In the genomic region with DNA sequence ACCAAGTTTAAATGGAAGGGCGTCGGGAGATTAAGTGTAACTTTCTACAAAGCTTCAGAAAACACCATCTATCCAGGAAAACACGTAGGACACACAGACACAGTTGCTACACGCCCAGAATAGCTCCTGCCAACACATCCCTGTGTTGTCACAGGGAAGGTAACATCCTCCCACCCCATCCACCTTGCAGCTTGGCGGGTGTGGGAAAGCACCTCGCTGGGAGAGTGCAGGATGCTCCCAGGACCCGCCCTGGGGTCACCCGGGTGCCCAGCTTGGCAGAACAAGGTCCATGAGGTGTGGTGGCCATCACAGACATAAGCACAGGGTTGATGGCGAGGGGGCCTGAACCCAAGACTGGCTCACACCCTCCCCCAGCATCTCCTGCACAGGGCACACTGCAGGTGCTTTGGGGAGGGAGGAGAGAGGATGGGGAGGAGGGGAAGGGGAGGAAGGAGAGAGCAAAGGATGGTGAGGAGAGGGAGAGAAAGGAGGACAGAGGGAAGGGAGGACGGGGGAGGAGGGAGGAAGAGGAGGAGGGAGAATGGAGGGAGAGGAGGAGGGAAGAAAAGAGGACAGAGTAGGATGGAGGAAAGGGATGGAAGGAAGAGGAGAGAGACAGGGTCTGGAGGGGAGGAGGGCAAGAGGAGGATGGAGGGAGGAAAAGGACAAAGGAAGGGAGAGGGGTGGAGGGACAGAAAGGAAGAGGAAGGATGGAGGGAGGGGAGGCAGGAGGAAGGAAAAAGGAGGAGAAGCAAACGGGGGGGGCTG, we compare ENCODE assay signal across 27 cellular contexts. TPM values are rescaled to one million over a fixed set of nuclear protein-coding genes. Genes with fewer than 3 reads are reported as not detected.
DNase-seq lines count a peak whose midpoint lies in the region; ATAC-seq, FAIRE-seq and TF ChIP-seq lines count a peak whose summit lies in the region.
"Had no signal": no experiment of that assay in that cellular context is flagged by ENCODE, and none has a peak within 500 bp of the region (broad histone marks: within the 10 kb centered on the region; RNA-seq: fewer than 3 reads in every experiment).

No MANE protein-coding gene starts in this region.

- H3K27me3 ChIP-seq in K562 (ENCODE audit: control insufficient read depth in 2 of 2, insufficient read depth in 2 of 2, low read length in 2 of 2): peaks cover 15 to 58% of the 10 kb centered on the region in 2 experiments
- H3K27me3 ChIP-seq in transverse colon: no peaks in the 10 kb centered on the region
- H3K27me3 ChIP-seq: BLaER1 had no signal

- H2AFZ ChIP-seq in K562 (ENCODE audit: low read depth, low read length): no peak overlapping the region
- H2AFZ ChIP-seq: GM23248 had no signal

- POLR2A ChIA-PET in K562 (lab: Yijun Ruan, JAX): interaction anchor here (1.2 kb wide), 1 partner anchor 19 kb away, joined by 4 read pairs; no protein-coding TSS in a partner anchor

- no peaks in the 10 kb centered on the region for H3K27me3 Mint-ChIP-seq in neural crest cell (ENCODE audit: low read depth)

- H3K4me1 Mint-ChIP-seq in neural crest cell: no peaks in the 10 kb centered on the region

- H3K27ac Mint-ChIP-seq in neural crest cell (ENCODE audit: unreplicated experiment): peak overlapping the region; percentile 83
- H3K27ac Mint-ChIP-seq: CD4-positive, alpha-beta T cell had no signal

- H3K4me3 ChIP-seq in K562: no peak overlapping the region
- H3K4me3 ChIP-seq in transverse colon: peak overlapping the region in 1 of 4 donors; percentile 43
- H3K4me3 ChIP-seq: BLaER1, GM12878, GM23248 had no signal

- in situ Hi-C loops in K562 (cut with MboI): no loop called here
- in situ Hi-C loops in transverse colon (cut with MboI; ENCODE audit: low pct_ligation_motif_present in 1 of 4, low pct_unique_long_range_greater_than_20kb in 1 of 4, low sequenced_read_pairs in 3 of 4): no loop called here

- ATAC-seq in K562: no peak
- ATAC-seq in HG02678 (IDR thresholded peaks at IDR 0.05; ENCODE audit: unreplicated experiment): no peak
- ATAC-seq in GM21515 (IDR thresholded peaks at IDR 0.05; ENCODE audit: unreplicated experiment): no peak
- ATAC-seq: HCT116, Panc1, Right ventricle myocardium inferior had no signal

- BruUV-seq in K562 (replicated peaks; lab: Mats Ljungman, UMichigan): no TSS peak

- H3K4me1 ChIP-seq in K562 (replicated peaks in 1 of 2; ENCODE audit: control insufficient read depth in 2 of 2, insufficient read depth in 2 of 2, low read length in 2 of 2) (no peaks in the 10 kb centered on the region), transverse colon (peaks cover 0 to 23% (median 6%) of the 10 kb centered on the region in 4 donors)
- H3K4me1 ChIP-seq: BLaER1 had no signal

- no peak overlapping the region for H3K9ac ChIP-seq in K562 (ENCODE audit: insufficient read depth in 1 of 2, low read depth in 2 of 2, low read length in 2 of 2)
- H3K9ac ChIP-seq: BLaER1, GM23248 had no signal

- peaks cover 8% of the 10 kb centered on the region for H3K36me3 Mint-ChIP-seq in neural crest cell (ENCODE audit: low read depth)

- TF ChIP-seq RAD21 in K562 (CRISPR knock-in tag; conservative IDR thresholded peaks at IDR 0.05 in 1 of 2, IDR thresholded peaks at IDR 0.05 in 1 of 2): no peak

- H3K79me2 ChIP-seq in K562 (ENCODE audit: control insufficient read depth, insufficient read depth, low read length): no peaks in the 10 kb centered on the region

- no peak for FAIRE-seq in K562 (lab: Jason Lieb, UNC)
- no peak for FAIRE-seq in D721Med (lab: Jason Lieb, UNC)
- FAIRE-seq: GM12878 had no signal

- TF ChIP-seq POLR2A in K562 (conservative IDR thresholded peaks at IDR 0.05) (no peak), transverse colon (IDR thresholded peaks at IDR 0.05) (no peak)

- H3K9me3 Mint-ChIP-seq in neural crest cell: no peaks in the 10 kb centered on the region
- H3K9me3 Mint-ChIP-seq: CD4-positive, alpha-beta T cell had no signal

- 0% methylated on average over 6 of the region's 11 CpGs for WGBS in K562 (ENCODE audit: insufficient coverage, low coverage, missing lambda C conversion rate)
- WGBS in transverse colon (ENCODE audit: low coverage in 1 of 2), 2 donors: 68 to 85% methylated on average over 4 to 11 of the region's 11 CpGs

- no peak overlapping the region for H3K27ac ChIP-seq in K562 (ENCODE audit: extremely low read depth, low read depth, low read length)
- H3K27ac ChIP-seq in transverse colon: peak overlapping the region in 3 of 4 donors; percentile 48 to 71 (median 67)
- H3K27ac ChIP-seq: BLaER1, GM23248 had no signal

- H3K9me1 ChIP-seq in K562 (ENCODE audit: control insufficient read depth, insufficient read depth, low read length): no peaks in the 10 kb centered on the region

- no peaks in the 10 kb centered on the region for H4K20me1 ChIP-seq in K562 (replicated peaks; ENCODE audit: control insufficient read depth, insufficient read depth, low read length)

- intact Hi-C loops in K562 (cut with micrococcal nuclease): no loop called here
- intact Hi-C loops in head of caudate nucleus (cut with DNase I): no loop called here
- intact Hi-C loops in transverse colon (cut with DNase I; ENCODE audit: low total_unique reads): no loop called here

- DNase-seq in K562 (ENCODE audit: extremely low read depth in 1 of 4, low spot score in 3 of 4) (no peak), head of caudate nucleus (peak in 34 of 42 donors; percentile 7 to 83 (median 46)), neural crest cell (ENCODE audit: low read depth, low spot score) (no peak), transverse colon (peak; percentile 56), RKO (ENCODE audit: low spot score) (no peak), D721Med (ENCODE audit: insufficient read length, low spot score) (no peak)
- DNase-seq: ACHN; CD4-positive, alpha-beta T cell; COR-L47; DMS 273 treated with DMSO at 0.1 percent for 48 hours; DMS79 treated with DMSO at 0.1 percent for 48 hours; GM23248; KBM-7; MM.1S; NCI-H1048; NCI-H1436; NCI-H2029; NCI-H226; NCI-H510A treated with DMSO at 0.1 percent for 48 hours; NCI-H82 had no signal

- H3K4me2 ChIP-seq in K562 (ENCODE audit: insufficient read depth, low read length): no peak overlapping the region
- H3K4me2 ChIP-seq: BLaER1 had no signal

- no peaks in the 10 kb centered on the region for H3K36me3 ChIP-seq in K562 (ENCODE audit: control insufficient read depth, insufficient read depth, low read length)
- H3K36me3 ChIP-seq in transverse colon: no peaks in the 10 kb centered on the region

- TF ChIP-seq CTCF in K562 (IDR thresholded peaks at IDR 0.05 in 2 of 3, conservative IDR thresholded peaks at IDR 0.05 in 1 of 3; ENCODE audit: insufficient read depth in 2 of 3, low read depth in 1 of 3, low read length in 3 of 3): no peak
- no peak for TF ChIP-seq CTCF in neural crest cell (conservative IDR thresholded peaks at IDR 0.05)
- TF ChIP-seq CTCF in transverse colon (IDR thresholded peaks at IDR 0.05): no peak
- no peak for TF ChIP-seq CTCF in D721Med (IDR thresholded peaks at IDR 0.05; ENCODE audit: insufficient read depth, missing control alignments)

- H3K4me3 Mint-ChIP-seq in neural crest cell: no peak overlapping the region
- H3K4me3 Mint-ChIP-seq: CD4-positive, alpha-beta T cell had no signal

- CTCF ChIA-PET in K562 (lab: Yijun Ruan, JAX; ENCODE audit: low intra/inter-chr PET ratio): no interaction called here

- TF ChIP-seq EP300 in K562 (IDR thresholded peaks at IDR 0.05; ENCODE audit: low read length): no peak
- TF ChIP-seq EP300 in transverse colon (IDR thresholded peaks at IDR 0.05; ENCODE audit: low read depth): no peak

- H3K9me3 ChIP-seq in K562 (replicated peaks; ENCODE audit: control insufficient read depth, insufficient read depth, low read depth, low read length) (no peaks in the 10 kb centered on the region), transverse colon (no peaks in the 10 kb centered on the region)
- H3K9me3 ChIP-seq: BLaER1 had no signal

TF ChIP-seq in K562, 482 proteins besides CTCF, POLR2A, EP300 and RAD21 (continues in another document):
- peak; percentile 48; the same call in 1 of the 2 replicates for TF ChIP-seq ZNF263 (CRISPR knock-in tag; IDR thresholded peaks at IDR 0.05; ENCODE audit: borderline replicate concordance)

RNA-seq across cellular contexts. Expression of a gene that starts 37.2 kb away (rescaled TPM):
- total RNA-seq in K562 (2011; cell fraction: chromatin; rRNA removed; ENCODE audit: low replicate concordance): 0.60 TPM in 1 of 2 replicates, not detected in the other
- not detected in 2 replicates for total RNA-seq in K562 (2011; cell fraction: nucleolus; rRNA removed)
- total RNA-seq in K562 (2011; cell fraction: nucleoplasm; rRNA removed): 0.46 TPM in 1 of 2 replicates, not detected in the other
- not detected in 2 replicates for total RNA-seq in K562 (2014; rRNA removed)
- not detected in 2 replicates for total RNA-seq in K562 (2014; rRNA removed; fragmentation: Illumina TruSeq; extraction: Trizol)
- not detected in 2 replicates for total RNA-seq in K562 (2015; rRNA removed; fragmentation: Illumina TruSeq; extraction: Trizol)
- total RNA-seq in K562 (2021): 0.36 and 0.40 TPM in 2 replicates
- polyA plus RNA-seq in K562 (2011; rRNA removed): 0.04 and 0.11 TPM in 2 replicates
- polyA plus RNA-seq in K562 (2011; cell fraction: cytosol; rRNA removed): 0.01 and 0.07 TPM in 2 replicates
- 0.03 and 0.11 TPM in 2 replicates for polyA plus RNA-seq in K562 (2011; cell fraction: nucleus; rRNA removed)
- polyA plus RNA-seq in K562 (2012): 2.3 and 3.0 TPM in 2 replicates
- 0.06 and 0.09 TPM in 2 replicates for polyA plus RNA-seq in K562 (2014; fragmentation: Illumina TruSeq; extraction: Trizol)
- polyA plus RNA-seq in K562 (2014; fragmentation: Nextera tagmentation; extraction: Ambion mirVana): under 1 TPM; 0.73 to 0.96 TPM
- polyA plus RNA-seq in K562 (2014; rRNA removed): not detected in 2 replicates
- polyA minus RNA-seq in K562 (2011; rRNA and poly(A)+ RNA removed): 0.06 and 0.11 TPM in 2 replicates
- 2.7 TPM in 1 of 2 replicates, not detected in the other for polyA minus RNA-seq in K562 (2011; cell fraction: cytosol; rRNA and poly(A)+ RNA removed)
- 0.11 and 0.13 TPM in 2 replicates for polyA minus RNA-seq in K562 (2011; cell fraction: nucleus; rRNA and poly(A)+ RNA removed)
- 105 and 111 TPM in 2 replicates for total RNA-seq in neural crest cell
- 100 to 1,000 TPM in 3 of 4 donors, 10 to 100 TPM in 1; 96.1 to 295 (median 177) TPM for total RNA-seq in transverse colon

Comparison
In these comparisons a context has a peak if more than half of its experiments do, and no peak if none do; other contexts are left out.
1. DNase-seq: peak in head of caudate nucleus (34 of 42) and transverse colon (single experiment); none in K562 (0 of 4), neural crest cell (single experiment), RKO (single experiment) and D721Med (single experiment).
2. RNA of a gene that starts 37.2 kb away (total RNA-seq): 96.1 to 295 TPM in transverse colon and 105 to 111 TPM in neural crest cell; 0.36 to 0.60 TPM in K562; every median in the first group is over 10 times any median in the second.